18 cellular contexts compared by ENCODE assay signal in genomic region chr12:30519535-30519934, GRCh38.
"Had no signal": no experiment of that assay in that cellular context is flagged by ENCODE, and none has a peak within 500 bp of the region (broad histone marks: within the 10 kb centered on the region; RNA-seq: fewer than 3 reads in every experiment).

No MANE protein-coding gene starts in this region.

- H3K4me3 ChIP-seq: hepatocyte, right lobe of liver, skin epidermis, thoracic aorta had no signal

- DNase-seq: activated CD4-positive, alpha-beta memory T cell treated with anti-CD3 and anti-CD28 coated beads for 36 hours; activated CD4-positive, alpha-beta T cell treated with anti-CD3 and anti-CD28 coated beads for 48 hours; activated effector memory CD4-positive, alpha-beta T cell treated with anti-CD3 and anti-CD28 coated beads, Interleukin-2, amount 50 U/mL, for 16 hours; activated naive CD4-positive, alpha-beta T cell treated with anti-CD3 and anti-CD28 coated beads, Interleukin-2, amount 10 ng/mL, durations not matched to agents 7 days and 5 days; activated naive CD8-positive, alpha-beta T cell treated with anti-CD3 and anti-CD28 coated beads, Interleukin-2, amount 50 U/mL, for 24 hours; activated T-cell treated with anti-CD3 and anti-CD28 coated beads, Interleukin-2, amount 50 U/mL, for 72 hours; central memory CD4-positive, alpha-beta T cell; effector memory CD4-positive, alpha-beta T cell; foreskin melanocyte; right lobe of liver; stimulated activated CD4-positive, alpha-beta T cell treated with anti-CD3 and anti-CD28 coated beads, Interleukin-2, amount 100 ng/mL, for 24 hours; SW 1271; T-helper 17 cell had no signal

- H3K9me3 ChIP-seq: neutrophil, right lobe of liver, thoracic aorta had no signal

- H3K27ac ChIP-seq: neutrophil, parathyroid adenoma, right lobe of liver, skin epidermis, thoracic aorta had no signal

- H3K79me2 ChIP-seq: hepatocyte, parathyroid adenoma had no signal

- H3K9ac ChIP-seq: parathyroid adenoma had no signal

- H2AFZ ChIP-seq: parathyroid adenoma had no signal

- H3K4me2 ChIP-seq: hepatocyte had no signal

- H3K4me1 ChIP-seq: parathyroid adenoma, right lobe of liver had no signal

- H3K27me3 ChIP-seq: hepatocyte, neutrophil, right lobe of liver had no signal

- H3K36me3 ChIP-seq: neutrophil, right lobe of liver, thoracic aorta had no signal
